6 cellular contexts compared by ENCODE assay signal in the genomic region with DNA sequence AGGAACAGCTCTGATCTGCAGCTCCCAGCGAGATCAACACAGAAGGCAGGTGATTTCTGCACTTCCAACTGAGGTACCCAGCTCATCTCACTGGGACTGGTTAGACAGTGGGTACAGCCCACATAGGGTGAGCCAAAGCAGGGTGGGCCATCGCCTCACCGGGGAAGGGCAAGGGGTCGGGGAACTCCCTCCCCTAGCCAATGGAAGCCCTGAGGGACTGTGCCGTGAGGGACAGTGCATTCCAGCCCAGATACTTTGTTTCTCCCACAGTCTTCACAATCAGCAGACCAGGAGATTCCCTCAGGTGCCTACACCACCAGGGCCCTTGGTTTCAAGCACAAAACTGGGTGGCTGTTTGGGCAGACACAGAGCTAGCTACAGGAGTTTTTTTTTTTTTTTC.
"Had no signal": no experiment of that assay in that cellular context is flagged by ENCODE, and none has a peak within 500 bp of the region (broad histone marks: within the 10 kb centered on the region; RNA-seq: fewer than 3 reads in every experiment).

No MANE protein-coding gene starts in this region.

- FAIRE-seq: HepG2, HTR-8/SVneo had no signal

- H3K27ac Mint-ChIP-seq: IgD-negative memory B cell had no signal

- ATAC-seq: HepG2 had no signal

- H3K4me1 Mint-ChIP-seq: IgD-negative memory B cell had no signal

- H3K27ac ChIP-seq: HL-60 had no signal

- H3K4me3 Mint-ChIP-seq: IgD-negative memory B cell had no signal

- H3K36me3 Mint-ChIP-seq: IgD-negative memory B cell had no signal

- DNase-seq: IMR-90, KBM-7 had no signal
